Comparison of ENCODE assay signal across 10 cellular contexts in genomic region chr14:37591941-37592287, GRCh38. TPM values are rescaled to one million over a fixed set of nuclear protein-coding genes. Genes with fewer than 3 reads are reported as not detected.
DNase-seq lines count a peak whose midpoint lies in the region; ATAC-seq and TF ChIP-seq lines count a peak whose summit lies in the region.
"Had no signal": no experiment of that assay in that cellular context is flagged by ENCODE, and none has a peak within 500 bp of the region (broad histone marks: within the 10 kb centered on the region; RNA-seq: fewer than 3 reads in every experiment).

No MANE protein-coding gene starts in this region.

- peak; percentile 13 for DNase-seq in GM10266 (ENCODE audit: extremely low spot score)
- DNase-seq in NCI-H2029 (lab: John Stamatoyannopoulos, UW): peak; percentile 76
- DNase-seq in glutamatergic neuron: no peak
- peak; percentile 73 for DNase-seq in posterior vena cava (ENCODE audit: low spot score)
- no peak for DNase-seq in T-helper 17 cell
- DNase-seq: sigmoid colon had no signal

- H3K9me3 ChIP-seq in T-helper 17 cell (ENCODE audit: control insufficient read depth, low read length, poor library complexity, severe bottlenecking): no peaks in the 10 kb centered on the region
- H3K9me3 ChIP-seq: sigmoid colon had no signal

- peaks cover 9% of the 10 kb centered on the region for H3K36me3 Mint-ChIP-seq in glutamatergic neuron (ENCODE audit: unreplicated experiment)
- H3K36me3 Mint-ChIP-seq in T-helper 17 cell (ENCODE audit: low read depth): peaks cover 4% of the 10 kb centered on the region

- no peak for ATAC-seq in GM18520 (IDR thresholded peaks at IDR 0.05; ENCODE audit: unreplicated experiment)
- no peak for ATAC-seq in T-helper 17 cell
- no peak for ATAC-seq in GM18517 (IDR thresholded peaks at IDR 0.05; ENCODE audit: unreplicated experiment)
- no peak for ATAC-seq in GM18498 (IDR thresholded peaks at IDR 0.05; ENCODE audit: unreplicated experiment)

- H3K4me1 Mint-ChIP-seq in glutamatergic neuron (ENCODE audit: low read depth, unreplicated experiment) (peaks cover 19% of the 10 kb centered on the region), T-helper 17 cell (peaks cover 8% of the 10 kb centered on the region)

- H3K4me3 Mint-ChIP-seq in glutamatergic neuron (ENCODE audit: unreplicated experiment) (peak overlapping the region; percentile 52), T-helper 17 cell (no peak overlapping the region)

- peaks cover 22% of the 10 kb centered on the region for H3K9me3 Mint-ChIP-seq in glutamatergic neuron (ENCODE audit: unreplicated experiment)

- no peak for TF ChIP-seq CTCF in GM10266 (IDR thresholded peaks at IDR 0.05; ENCODE audit: control insufficient read depth, insufficient read depth, low read depth, missing control alignments)
- no peak for TF ChIP-seq CTCF in glutamatergic neuron (IDR thresholded peaks at IDR 0.05; ENCODE audit: partially characterized antibody, unreplicated experiment)

- intact Hi-C loops in posterior vena cava (cut with DNase I): no loop called here

- H3K27me3 Mint-ChIP-seq in glutamatergic neuron (ENCODE audit: unreplicated experiment) (peaks cover 48% of the 10 kb centered on the region), T-helper 17 cell (peaks cover 73% of the 10 kb centered on the region)

- H3K27ac Mint-ChIP-seq in glutamatergic neuron (ENCODE audit: unreplicated experiment): no peak overlapping the region
- H3K27ac Mint-ChIP-seq in T-helper 17 cell: no peak overlapping the region

RNA-seq across cellular contexts. Expression of gene FOXA1, which starts 3.1 kb away (rescaled TPM):
- total RNA-seq in glutamatergic neuron (ENCODE audit: unreplicated experiment): not detected
- under 1 TPM in 1 of 2 donors, not detected in 1; 0.23 TPM for total RNA-seq in posterior vena cava
- total RNA-seq in T-helper 17 cell: not detected
- total RNA-seq: LHCN-M2, sigmoid colon had no signal

RNA-seq across cellular contexts. Expression of gene TTC6, which starts 3.5 kb away (rescaled TPM):
- total RNA-seq in glutamatergic neuron (ENCODE audit: unreplicated experiment) (0.44 TPM), posterior vena cava (not detected), T-helper 17 cell (not detected)
- total RNA-seq: LHCN-M2, sigmoid colon had no signal

Comparison
In these comparisons a context has a peak if more than half of its experiments do, and no peak if none do; other contexts are left out.
1. DNase-seq: peak in GM10266 (single experiment), NCI-H2029 (single experiment) and posterior vena cava (single experiment); none in glutamatergic neuron (single experiment) and T-helper 17 cell (0 of 3).